Comparison of ENCODE assay signal across 11 cellular contexts in the genomic region with DNA sequence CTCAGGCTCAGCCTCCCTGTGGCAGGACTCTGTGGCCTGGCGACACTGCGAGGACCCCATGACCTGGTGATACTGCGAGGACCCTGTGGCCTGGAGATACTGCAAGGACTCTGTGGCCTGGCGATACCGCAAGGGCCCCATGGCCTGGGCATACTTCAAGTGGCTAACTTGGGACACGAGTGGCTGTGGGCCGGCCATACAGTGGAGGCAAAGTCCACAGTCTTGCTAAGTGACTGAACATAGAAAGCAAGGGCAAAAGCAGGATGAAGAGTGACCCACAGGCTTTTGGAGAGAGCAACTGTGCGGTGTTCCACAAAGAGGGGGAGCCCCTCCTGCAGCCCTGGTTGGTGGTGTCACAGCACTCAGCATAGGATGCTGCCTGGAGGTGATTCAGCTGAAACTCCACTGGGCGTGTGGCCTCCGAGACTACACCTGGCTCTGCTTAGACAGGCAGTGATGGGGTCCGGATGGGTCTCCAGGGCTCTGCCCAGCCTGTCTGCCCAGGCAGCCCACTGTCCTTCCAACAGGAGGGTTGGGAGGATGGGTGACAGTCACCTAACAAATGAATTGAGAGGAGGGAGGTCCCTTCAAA.
"Had no signal": no experiment of that assay in that cellular context is flagged by ENCODE, and none has a peak within 500 bp of the region (broad histone marks: within the 10 kb centered on the region; RNA-seq: fewer than 3 reads in every experiment).

No MANE protein-coding gene starts in this region.

- DNase-seq: GM23248, GOT3, H7, HFFc6, KBM-7 had no signal

- FAIRE-seq: HTR-8/SVneo had no signal

- H3K9me3 Mint-ChIP-seq: IgD-negative memory B cell had no signal

- H3K36me3 Mint-ChIP-seq: IgD-negative memory B cell had no signal

- H2AFZ ChIP-seq: GM23248 had no signal

- H3K4me3 ChIP-seq: GM23248, HAP-1 had no signal

- H3K4me3 Mint-ChIP-seq: HFFc6, IgD-negative memory B cell had no signal

- H3K9ac ChIP-seq: GM23248, KMS-11 had no signal

- H3K4me1 Mint-ChIP-seq: IgD-negative memory B cell had no signal

- H3K36me3 ChIP-seq: HAP-1 had no signal

- H3K9me3 ChIP-seq: HAP-1 had no signal

- H3K4me1 ChIP-seq: HAP-1 had no signal

- H3K4me2 ChIP-seq: KMS-11 had no signal

- ATAC-seq: HCT116 had no signal

- H3K27ac ChIP-seq: GM23248, HL-60, KMS-11 had no signal

- H3K27ac Mint-ChIP-seq: HFFc6, IgD-negative memory B cell had no signal
